28 cellular contexts compared by ENCODE assay signal in genomic region chrX:105460366-105460765, GRCh38.
DNase-seq lines count a peak whose midpoint lies in the region; ATAC-seq, FAIRE-seq and TF ChIP-seq lines count a peak whose summit lies in the region.
"Had no signal": no experiment of that assay in that cellular context is flagged by ENCODE, and none has a peak within 500 bp of the region (broad histone marks: within the 10 kb centered on the region; RNA-seq: fewer than 3 reads in every experiment).

No MANE protein-coding gene starts in this region.

- H3K36me3 Mint-ChIP-seq in astrocyte (ENCODE audit: low read depth, unreplicated experiment) (no peaks in the 10 kb centered on the region), osteocyte (ENCODE audit: unreplicated experiment) (no peaks in the 10 kb centered on the region)
- H3K36me3 Mint-ChIP-seq: natural killer cell, WTC11 had no signal

- peak overlapping the region; percentile 64 for H3K27ac Mint-ChIP-seq in astrocyte (ENCODE audit: unreplicated experiment)
- H3K27ac Mint-ChIP-seq in osteocyte (ENCODE audit: unreplicated experiment) = peak overlapping the region; percentile 51
- H3K27ac Mint-ChIP-seq: natural killer cell, WTC11 had no signal

- no peaks in the 10 kb centered on the region for H4K20me1 ChIP-seq in KMS-11 (ENCODE audit: insufficient read depth)
- H4K20me1 ChIP-seq in astrocyte (ENCODE audit: insufficient read depth, low read length) = no peaks in the 10 kb centered on the region

- H3K9me3 ChIP-seq in astrocyte (ENCODE audit: insufficient read depth, low read depth, low read length) = no peaks in the 10 kb centered on the region
- H3K9me3 ChIP-seq: gastrocnemius medialis, pancreas, right lobe of liver had no signal

- peak; percentile 74 for DNase-seq in astrocyte (ENCODE audit: low read depth)
- DNase-seq in fibroblast of mammary gland (ENCODE audit: low read depth) = peak; percentile 75
- no peak for DNase-seq in osteocyte (ENCODE audit: extremely low spot score, unreplicated experiment)
- no peak for DNase-seq in dorsolateral prefrontal cortex
- DNase-seq in NCI-H1436 treated with DMSO at 0.1 percent for 48 hours (lab: John Stamatoyannopoulos, UW) = no peak
- DNase-seq: activated CD4-positive, alpha-beta T cell treated with anti-CD3 and anti-CD28 coated beads, Interleukin-2, amount 50 U/mL, for 4 hours; activated CD8-positive, alpha-beta memory T cell treated with anti-CD3 and anti-CD28 coated beads, Interleukin-2, amount 50 U/mL, for 48 hours; activated effector memory CD4-positive, alpha-beta T cell treated with anti-CD3 and anti-CD28 coated beads, Interleukin-2, amount 50 U/mL, for 16 hours; AML-193; COR-L47; DMS79; gastrocnemius medialis; kidney glomerular epithelial cell; mesendoderm; natural killer cell; NCI-H1417; NCI-H2107; NCI-H524 treated with DMSO at 0.1 percent for 48 hours; pancreas; right lobe of liver; RPMI8226; T-helper 9 cell had no signal

- H3K79me2 ChIP-seq in KMS-11 (ENCODE audit: insufficient read depth, low read depth) (no peaks in the 10 kb centered on the region), astrocyte (ENCODE audit: insufficient read depth, low read length) (no peaks in the 10 kb centered on the region)

- H3K27me3 Mint-ChIP-seq in astrocyte (ENCODE audit: low read depth, unreplicated experiment) (no peaks in the 10 kb centered on the region), osteocyte (ENCODE audit: unreplicated experiment) (no peaks in the 10 kb centered on the region)

- no peak for TF ChIP-seq CTCF in KMS-11 (conservative IDR thresholded peaks at IDR 0.05; ENCODE audit: low read depth, low read length)
- no peak for TF ChIP-seq CTCF in astrocyte (IDR thresholded peaks at IDR 0.05; ENCODE audit: insufficient read depth, low read depth, low read length)
- TF ChIP-seq CTCF in fibroblast of mammary gland (conservative IDR thresholded peaks at IDR 0.05; ENCODE audit: control insufficient read depth, insufficient read depth, low read depth, low read length) = no peak
- no peak for TF ChIP-seq CTCF in osteocyte (IDR thresholded peaks at IDR 0.05)
- TF ChIP-seq CTCF in dorsolateral prefrontal cortex (IDR thresholded peaks at IDR 0.05 in 54 of 56, conservative IDR thresholded peaks at IDR 0.05 in 2 of 56; ENCODE audit: low read depth in 1 of 56, partially characterized antibody in 56 of 56) = no peak

- FAIRE-seq in astrocyte (lab: Jason Lieb, UNC) = peak; percentile 74
- FAIRE-seq: endothelial cell of umbilical vein, GM12891, pancreas had no signal

- H3K4me1 ChIP-seq in KMS-11 (ENCODE audit: low read depth, poor library complexity, severe bottlenecking) (peaks cover 12% of the 10 kb centered on the region), astrocyte (ENCODE audit: insufficient read depth, low read length) (peaks cover 4% of the 10 kb centered on the region)
- H3K4me1 ChIP-seq: gastrocnemius medialis, pancreas, right lobe of liver had no signal

- intact Hi-C loops in dorsolateral prefrontal cortex (cut with DNase I) = no loop called here

- 0 out of 2 replicates have a peak overlapping the region, but pooled peaks have one; percentile 9 for H3K4me2 ChIP-seq in KMS-11
- peak overlapping the region; percentile 50 for H3K4me2 ChIP-seq in astrocyte (ENCODE audit: low read length)

- H3K4me1 Mint-ChIP-seq in astrocyte (ENCODE audit: low read depth, unreplicated experiment) (peaks cover 13% of the 10 kb centered on the region), osteocyte (ENCODE audit: unreplicated experiment) (peaks cover 47% of the 10 kb centered on the region)
- H3K4me1 Mint-ChIP-seq: natural killer cell, WTC11 had no signal

- no peaks in the 10 kb centered on the region for H3K9me3 Mint-ChIP-seq in astrocyte (ENCODE audit: unreplicated experiment)
- peaks cover 6% of the 10 kb centered on the region for H3K9me3 Mint-ChIP-seq in osteocyte (ENCODE audit: unreplicated experiment)

- H3K4me3 Mint-ChIP-seq in astrocyte (ENCODE audit: unreplicated experiment) = no peak overlapping the region
- H3K4me3 Mint-ChIP-seq in osteocyte (ENCODE audit: unreplicated experiment) = no peak overlapping the region
- H3K4me3 Mint-ChIP-seq: natural killer cell, WTC11 had no signal

- no peak for ATAC-seq in GM21529 (IDR thresholded peaks at IDR 0.05; ENCODE audit: unreplicated experiment)
- no peak for ATAC-seq in HG03175 (IDR thresholded peaks at IDR 0.05; ENCODE audit: unreplicated experiment)
- ATAC-seq: gastrocnemius medialis, natural killer cell, pancreas, right lobe of liver, WTC11 had no signal

- H3K4me3 ChIP-seq in KMS-11 (IDR thresholded peaks at IDR 0.05; ENCODE audit: insufficient read depth, low read depth, low read length) (no peak overlapping the region), astrocyte (ENCODE audit: insufficient read depth, low read depth, low read length) (no peak overlapping the region), fibroblast of mammary gland (ENCODE audit: control insufficient read depth, low read depth, low read length) (no peak overlapping the region), dorsolateral prefrontal cortex (no peak overlapping the region)
- H3K4me3 ChIP-seq: gastrocnemius medialis, pancreas, right lobe of liver had no signal

- H3K36me3 ChIP-seq in KMS-11 (ENCODE audit: insufficient read depth) (no peaks in the 10 kb centered on the region), astrocyte (ENCODE audit: insufficient read depth, low read length) (no peaks in the 10 kb centered on the region)
- H3K36me3 ChIP-seq: gastrocnemius medialis, pancreas, right lobe of liver had no signal

- H3K27ac ChIP-seq in KMS-11 (no peak overlapping the region), astrocyte (ENCODE audit: low read depth, low read length) (no peak overlapping the region), dorsolateral prefrontal cortex (no peak overlapping the region)
- H3K27ac ChIP-seq: gastrocnemius medialis, pancreas, right lobe of liver had no signal

- no peaks in the 10 kb centered on the region for H3K27me3 ChIP-seq in KMS-11 (ENCODE audit: insufficient read depth, low read depth)
- H3K27me3 ChIP-seq in astrocyte (ENCODE audit: insufficient read depth, low read length) = no peaks in the 10 kb centered on the region
- peaks cover 0 to 81% (median 30%) of the 10 kb centered on the region in 45 donors for H3K27me3 ChIP-seq in dorsolateral prefrontal cortex
- H3K27me3 ChIP-seq: gastrocnemius medialis, right lobe of liver had no signal

- H3K9ac ChIP-seq in KMS-11 = no peak overlapping the region
- no peak overlapping the region for H3K9ac ChIP-seq in astrocyte (ENCODE audit: low read length)

- no peak overlapping the region; the same call in 1 of the 2 replicates for H2AFZ ChIP-seq in KMS-11 (ENCODE audit: low read depth)
- no peak overlapping the region for H2AFZ ChIP-seq in astrocyte (ENCODE audit: low read depth, low read length)

Comparison
In these comparisons a context has a peak if more than half of its experiments do, and no peak if none do; other contexts are left out.
1. DNase-seq: peak in astrocyte (single experiment) and fibroblast of mammary gland (single experiment); none in osteocyte (single experiment), dorsolateral prefrontal cortex (0 of 10) and NCI-H1436 treated with DMSO at 0.1 percent for 48 hours (single experiment).